ENCODE assay signal across 1 cellular context in genomic region chr4:138707746-138708145, GRCh38.
TF ChIP-seq lines count a peak whose summit lies in the region.

No MANE protein-coding gene starts in this region.

TF ChIP-seq in GM23338, 12 proteins besides CTCF, POLR2A, EP300 and RAD21 (continued from another document):
- TF ChIP-seq ZNF114 (CRISPR knock-in tag; IDR thresholded peaks at IDR 0.05) = no peak
- TF ChIP-seq ETS1 (IDR thresholded peaks at IDR 0.05) = no peak
- no peak for TF ChIP-seq EZH2phosphoT487 (IDR thresholded peaks at IDR 0.05; ENCODE audit: unreplicated experiment)
- TF ChIP-seq EZH2 (IDR thresholded peaks at IDR 0.05; ENCODE audit: low read depth, unreplicated experiment) = no peak
